ENCODE assay signal across 8 cellular contexts in genomic region chr22:20268289-20268349, GRCh38. TPM values are rescaled to one million over a fixed set of nuclear protein-coding genes. Genes with fewer than 3 reads are reported as not detected.
A peak's percentile ranks its signal among the peaks of the same experiment; 100 is the strongest.
DNase-seq lines count a peak whose midpoint lies in the region; ATAC-seq and TF ChIP-seq lines count a peak whose summit lies in the region.
"Had no signal": no experiment of that assay in that cellular context is flagged by ENCODE, and none has a peak within 500 bp of the region (broad histone marks: within the 10 kb centered on the region; RNA-seq: fewer than 3 reads in every experiment).

RTN4R (minus strand) TSS chr22:20268318; CDS start chr22:20268092, 226 bp downstream.

- no peaks in the 10 kb centered on the region for H3K4me1 Mint-ChIP-seq in activated T-helper 17 cell treated with anti-CD3 and anti-CD28 coated beads, Interleukin-2, amount 50 U/mL, for 72 hours

- no peak for TF ChIP-seq CTCF in stomach (IDR thresholded peaks at IDR 0.05)

- TF ChIP-seq POLR2A in stomach (IDR thresholded peaks at IDR 0.05) = no peak

- peaks cover 13 to 18% (median 16%) of the 10 kb centered on the region in 4 donors for H3K4me1 ChIP-seq in stomach

- H3K27ac Mint-ChIP-seq in activated T-helper 17 cell treated with anti-CD3 and anti-CD28 coated beads, Interleukin-2, amount 50 U/mL, for 72 hours = no peak within 1 kb of the TSS

- H3K9me3 Mint-ChIP-seq in activated T-helper 17 cell treated with anti-CD3 and anti-CD28 coated beads, Interleukin-2, amount 50 U/mL, for 72 hours = no peaks in the 10 kb centered on the region

- H3K4me3 ChIP-seq in stomach = peak within 1 kb of the TSS; percentile 52 to 63 (median 56)

- no peaks in the 10 kb centered on the region for H3K36me3 Mint-ChIP-seq in activated T-helper 17 cell treated with anti-CD3 and anti-CD28 coated beads, Interleukin-2, amount 50 U/mL, for 72 hours (ENCODE audit: low read depth)

- no peaks in the 10 kb centered on the region for H3K36me3 ChIP-seq in stomach

- no peak for TF ChIP-seq EP300 in stomach (IDR thresholded peaks at IDR 0.05)

- no peaks in the 10 kb centered on the region for H3K27me3 Mint-ChIP-seq in activated T-helper 17 cell treated with anti-CD3 and anti-CD28 coated beads, Interleukin-2, amount 50 U/mL, for 72 hours

- DNase-seq in HT-29 (ENCODE audit: low spot score) (no peak), stomach (no peak)
- DNase-seq in stimulated activated CD4-positive, alpha-beta T cell treated with anti-CD3 and anti-CD28 coated beads, Interleukin-15, amount 100 ng/mL, for 24 hours = no peak
- DNase-seq in activated effector memory CD4-positive, alpha-beta T cell treated with anti-CD3 and anti-CD28 coated beads, Interleukin-2, amount 50 U/mL, for 16 hours = no peak
- DNase-seq: NCI-H2081 treated with DMSO at 0.1 percent for 48 hours had no signal

- WGBS in stomach, 5 donors = 0% methylated on average over 5 to 6 of the region's 12 CpGs; no CpG with 5 or more reads in 3 of the 5 donors

- H3K27ac ChIP-seq in layer of hippocampus (ENCODE audit: low read depth, low read length) (peak within 1 kb of the TSS; percentile 57), stomach (peak within 1 kb of the TSS in 4 of 5 donors; percentile 12 to 72 (median 43))

- intact Hi-C loops in stomach (cut with DNase I; ENCODE audit: low total_unique reads) = no loop called here

- ATAC-seq in activated T-helper 17 cell treated with anti-CD3 and anti-CD28 coated beads, Interleukin-2, amount 50 U/mL, for 72 hours (replicated peaks) = no peak
- no peak for ATAC-seq in HG02938 (IDR thresholded peaks at IDR 0.05; ENCODE audit: unreplicated experiment)

- H3K9me3 ChIP-seq in stomach = no peaks in the 10 kb centered on the region

- peak within 1 kb of the TSS; percentile 70 for H3K4me3 Mint-ChIP-seq in activated T-helper 17 cell treated with anti-CD3 and anti-CD28 coated beads, Interleukin-2, amount 50 U/mL, for 72 hours

- no peaks in the 10 kb centered on the region for H3K27me3 ChIP-seq in layer of hippocampus (ENCODE audit: control insufficient read depth, insufficient read depth, low read length)
- H3K27me3 ChIP-seq in stomach = peaks cover 0 to 12% (median 8%) of the 10 kb centered on the region in 3 donors

RNA-seq across cellular contexts. Expression of gene RTN4R, which starts in this region (rescaled TPM):
- total RNA-seq in HT-29 (2014; rRNA removed; shearing (Covaris generic)) = 41.7 and 45.7 TPM in 2 replicates
- 1 to 10 TPM; 1.4 to 2.6 TPM for total RNA-seq in activated T-helper 17 cell treated with anti-CD3 and anti-CD28 coated beads, Interleukin-2, amount 50 U/mL, for 72 hours
- total RNA-seq in stomach = 1 to 10 TPM in 1 of 5 donors, under 1 TPM in 1, not detected in 3; 0.92 to 1.7 TPM
- polyA plus RNA-seq in stomach = 1 to 10 TPM; 1.4 to 2.2 (median 2.0) TPM

Comparison
In these comparisons a context has a peak if more than half of its experiments do, and no peak if none do; other contexts are left out.
1. RNA of gene RTN4R (total RNA-seq): 41.7 to 45.7 TPM in HT-29; 1.4 to 2.6 TPM in activated T-helper 17 cell treated with anti-CD3 and anti-CD28 coated beads, Interleukin-2, amount 50 U/mL, for 72 hours and 0.92 to 1.7 TPM in stomach; every median in the first group is over 10 times any median in the second.